ENCODE assay signal across 8 cellular contexts in genomic region chr16:30032083-30032819, GRCh38. TPM values are rescaled to one million over a fixed set of nuclear protein-coding genes. Genes with fewer than 3 reads are reported as not detected.
DNase-seq lines count a peak whose midpoint lies in the region; ATAC-seq and TF ChIP-seq lines count a peak whose summit lies in the region.

No MANE protein-coding gene starts in this region.

- DNase-seq in BE2C: peak; percentile 81
- peak; percentile 70 to 80 for DNase-seq in HAP-1 (ENCODE audit: low spot score in 2 of 2)
- peak; percentile 86 for DNase-seq in NCI-H510A treated with DMSO at 0.1 percent for 48 hours (lab: John Stamatoyannopoulos, UW)
- DNase-seq in activated CD4-positive, alpha-beta T cell treated with anti-CD3 and anti-CD28 coated beads for 1 hour: peak; percentile 36
- DNase-seq in colonic mucosa: peak; percentile 61
- DNase-seq in lung (ENCODE audit: low spot score): no peak
- DNase-seq in stimulated activated naive CD8-positive, alpha-beta T cell treated with anti-CD3 and anti-CD28 coated beads, Interleukin-15, Interleukin-2, amounts not matched to agents 100 U/mL and 50 U/mL, for 24 hours: peak; percentile 71

- TF ChIP-seq CTCF in BE2C (IDR thresholded peaks at IDR 0.05; ENCODE audit: low read depth, low read length): peak; percentile 95
- TF ChIP-seq CTCF in colonic mucosa (IDR thresholded peaks at IDR 0.05): peak; percentile 65
- TF ChIP-seq CTCF in lung (IDR thresholded peaks at IDR 0.05; ENCODE audit: control extremely low read depth, extremely low read depth): peak; percentile 39

- H3K36me3 ChIP-seq in BE2C: no peaks in the 10 kb centered on the region
- H3K36me3 ChIP-seq in HAP-1 (replicated peaks): no peaks in the 10 kb centered on the region
- H3K36me3 ChIP-seq in colonic mucosa: no peaks in the 10 kb centered on the region
- no peaks in the 10 kb centered on the region for H3K36me3 ChIP-seq in lung (ENCODE audit: control insufficient read depth in 2 of 2, insufficient read depth in 2 of 2, low read length in 2 of 2)

- in situ Hi-C loops in HAP-1 (cut with MboI; ENCODE audit: low sequenced_read_pairs): loop anchor here (25.0 kb wide), 1 partner anchor 920 kb away; no protein-coding TSS in a partner anchor

- 26 to 33% methylated on average over 12 of the region's 12 CpGs for WGBS in lung, 2 donors

- peak; percentile 47 for ATAC-seq in lung (ENCODE audit: insufficient read depth, low FRiP score)
- peak; percentile 59 for ATAC-seq in stimulated activated naive CD8-positive, alpha-beta T cell treated with anti-CD3 and anti-CD28 coated beads, Interleukin-15, Interleukin-2, amounts not matched to agents 100 U/mL and 50 U/mL, for 24 hours
- ATAC-seq in GM18907 (IDR thresholded peaks at IDR 0.05; ENCODE audit: unreplicated experiment): no peak

- H3K27me3 ChIP-seq in BE2C: no peaks in the 10 kb centered on the region
- peaks cover 35% of the 10 kb centered on the region for H3K27me3 ChIP-seq in HAP-1 (ENCODE audit: low read depth)
- H3K27me3 ChIP-seq in colonic mucosa: peaks cover 26% of the 10 kb centered on the region
- H3K27me3 ChIP-seq in lung (ENCODE audit: control insufficient read depth, insufficient read depth): no peaks in the 10 kb centered on the region

- intact Hi-C loops in colonic mucosa (cut with DNase I): no loop called here

- H3K4me1 ChIP-seq in BE2C (peaks cover 7% of the 10 kb centered on the region), HAP-1 (no peaks in the 10 kb centered on the region), colonic mucosa (no peaks in the 10 kb centered on the region), lung (ENCODE audit: control insufficient read depth in 2 of 2, insufficient read depth in 2 of 2, low read length in 2 of 2) (no peaks in the 10 kb centered on the region)

- H3K9ac ChIP-seq in colonic mucosa (ENCODE audit: low read depth in 2 of 2, low read length in 2 of 2): no peak overlapping the region

- H3K27ac ChIP-seq in colonic mucosa (no peak overlapping the region), lung (ENCODE audit: low read depth in 1 of 2, low read length in 1 of 2) (no peak overlapping the region)

- H3K4me3 ChIP-seq in BE2C (ENCODE audit: low read depth, low read length) (no peak overlapping the region; the same call in 1 of the 2 replicates), HAP-1 (no peak overlapping the region), colonic mucosa (no peak overlapping the region), lung (no peak overlapping the region)

- H3K9me3 ChIP-seq in BE2C: no peaks in the 10 kb centered on the region
- no peaks in the 10 kb centered on the region for H3K9me3 ChIP-seq in HAP-1
- no peaks in the 10 kb centered on the region for H3K9me3 ChIP-seq in colonic mucosa
- H3K9me3 ChIP-seq in lung (ENCODE audit: control insufficient read depth in 2 of 2, insufficient read depth in 1 of 2, low read length in 1 of 2): peaks cover 0 to 2% of the 10 kb centered on the region in 2 donors

RNA-seq across cellular contexts. Expression of gene TLCD3B, which starts 1.2 kb away (rescaled TPM):
- 196 TPM for polyA plus RNA-seq in BE2C (2012; ENCODE audit: insufficient read depth, insufficient read length, low read depth)
- total RNA-seq in colonic mucosa (under 1 TPM; 0.16 to 0.49 TPM), lung (under 1 TPM in 1 of 2 donors, not detected in 1; 0.43 TPM)
- under 1 TPM in 1 of 2 donors, not detected in 1; 0.03 TPM for polyA plus RNA-seq in lung

RNA-seq across cellular contexts. Expression of gene C16orf92, which starts 9.3 kb away (rescaled TPM):
- polyA plus RNA-seq in BE2C (2012; ENCODE audit: insufficient read depth, insufficient read length, low read depth): 4.3 TPM
- total RNA-seq in colonic mucosa: not detected
- total RNA-seq in lung: not detected
- polyA plus RNA-seq in lung: not detected

RNA-seq across cellular contexts. Expression of gene DOC2A, which starts 21.4 kb away (rescaled TPM):
- 22.3 TPM for polyA plus RNA-seq in BE2C (2012; ENCODE audit: insufficient read depth, insufficient read length, low read depth)
- 10 to 100 TPM in 1 of 2 donors, 1 to 10 TPM in 1; 4.8 to 12.9 TPM for total RNA-seq in colonic mucosa
- total RNA-seq in lung: 1 to 10 TPM; 2.4 to 8.7 TPM
- 1 to 10 TPM; 1.4 to 2.9 TPM for polyA plus RNA-seq in lung

RNA-seq across cellular contexts. Expression of gene ALDOA, which starts 33.3 kb away (rescaled TPM):
- polyA plus RNA-seq in BE2C (2012; ENCODE audit: insufficient read depth, insufficient read length, low read depth): 2,114 TPM
- total RNA-seq in colonic mucosa: 1,000 to 10,000 TPM; 2,396 to 2,926 TPM
- total RNA-seq in lung: 1,000 to 10,000 TPM in 1 of 2 donors, 100 to 1,000 TPM in 1; 265 to 1,167 TPM
- 1,000 to 10,000 TPM in 1 of 2 donors, 100 to 1,000 TPM in 1; 756 to 1,371 TPM for polyA plus RNA-seq in lung

RNA-seq across cellular contexts. Expression of gene INO80E, which starts 36.2 kb away (rescaled TPM):
- 302 TPM for polyA plus RNA-seq in BE2C (2012; ENCODE audit: insufficient read depth, insufficient read length, low read depth)
- total RNA-seq in colonic mucosa (10 to 100 TPM; 46.9 to 80.2 TPM), lung (10 to 100 TPM; 37.5 to 68.5 TPM)
- polyA plus RNA-seq in lung: 100 to 1,000 TPM in 1 of 2 donors, 10 to 100 TPM in 1; 51.8 to 105 TPM

Comparison
In these comparisons a context has a peak if more than half of its experiments do, and no peak if none do; other contexts are left out.
1. CTCF ChIP-seq: peak in every context shown above with its lines; median percentile 95 in BE2C; 65 in colonic mucosa; 39 in lung.